Comparison of ENCODE assay signal across 1 cellular context in genomic region chr11:12075822-12076821, GRCh38.
TF ChIP-seq lines count a peak whose summit lies in the region.

No MANE protein-coding gene starts in this region.

TF ChIP-seq in SK-N-SH, 30 proteins besides CTCF, POLR2A, EP300 and RAD21 (continued from another document):
- TF ChIP-seq IRF3 (IDR thresholded peaks at IDR 0.05; ENCODE audit: low read depth, low read length) (no peak), GABPA (IDR thresholded peaks at IDR 0.05; ENCODE audit: low read depth) (no peak), RCOR1 (IDR thresholded peaks at IDR 0.05; ENCODE audit: low read length) (no peak), CHD2 (IDR thresholded peaks at IDR 0.05; ENCODE audit: low read length, partially characterized antibody) (no peak), SIN3A (IDR thresholded peaks at IDR 0.05; ENCODE audit: borderline replicate concordance, low read depth, low read length) (peak; percentile 43; the same call in 1 of the 2 replicates), POLR2AphosphoS5 (IDR thresholded peaks at IDR 0.05; ENCODE audit: low read depth, low read length) (peak; percentile 68; the same call in 1 of the 2 replicates), JUND (IDR thresholded peaks at IDR 0.05) (peak; percentile 77), ELF1 (IDR thresholded peaks at IDR 0.05) (no peak), FOXJ3 (CRISPR knock-in tag; IDR thresholded peaks at IDR 0.05) (no peak), TEAD4 (IDR thresholded peaks at IDR 0.05; ENCODE audit: borderline replicate concordance, insufficient read depth) (peak; percentile 83), RXRA (IDR thresholded peaks at IDR 0.05; ENCODE audit: borderline replicate concordance, low read depth) (peak; percentile 22; the same call in 1 of the 2 replicates), SMC3 (IDR thresholded peaks at IDR 0.05; ENCODE audit: low read depth, low read length) (no peak)
- TF ChIP-seq, protein P1, sequence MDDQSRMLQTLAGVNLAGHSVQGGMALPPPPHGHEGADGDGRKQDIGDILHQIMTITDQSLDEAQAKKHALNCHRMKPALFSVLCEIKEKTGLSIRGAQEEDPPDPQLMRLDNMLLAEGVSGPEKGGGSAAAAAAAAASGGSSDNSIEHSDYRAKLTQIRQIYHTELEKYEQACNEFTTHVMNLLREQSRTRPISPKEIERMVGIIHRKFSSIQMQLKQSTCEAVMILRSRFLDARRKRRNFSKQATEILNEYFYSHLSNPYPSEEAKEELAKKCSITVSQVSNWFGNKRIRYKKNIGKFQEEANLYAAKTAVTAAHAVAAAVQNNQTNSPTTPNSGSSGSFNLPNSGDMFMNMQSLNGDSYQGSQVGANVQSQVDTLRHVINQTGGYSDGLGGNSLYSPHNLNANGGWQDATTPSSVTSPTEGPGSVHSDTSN (IDR thresholded peaks at IDR 0.05): peak; percentile 92
- TF ChIP-seq, protein P2, sequence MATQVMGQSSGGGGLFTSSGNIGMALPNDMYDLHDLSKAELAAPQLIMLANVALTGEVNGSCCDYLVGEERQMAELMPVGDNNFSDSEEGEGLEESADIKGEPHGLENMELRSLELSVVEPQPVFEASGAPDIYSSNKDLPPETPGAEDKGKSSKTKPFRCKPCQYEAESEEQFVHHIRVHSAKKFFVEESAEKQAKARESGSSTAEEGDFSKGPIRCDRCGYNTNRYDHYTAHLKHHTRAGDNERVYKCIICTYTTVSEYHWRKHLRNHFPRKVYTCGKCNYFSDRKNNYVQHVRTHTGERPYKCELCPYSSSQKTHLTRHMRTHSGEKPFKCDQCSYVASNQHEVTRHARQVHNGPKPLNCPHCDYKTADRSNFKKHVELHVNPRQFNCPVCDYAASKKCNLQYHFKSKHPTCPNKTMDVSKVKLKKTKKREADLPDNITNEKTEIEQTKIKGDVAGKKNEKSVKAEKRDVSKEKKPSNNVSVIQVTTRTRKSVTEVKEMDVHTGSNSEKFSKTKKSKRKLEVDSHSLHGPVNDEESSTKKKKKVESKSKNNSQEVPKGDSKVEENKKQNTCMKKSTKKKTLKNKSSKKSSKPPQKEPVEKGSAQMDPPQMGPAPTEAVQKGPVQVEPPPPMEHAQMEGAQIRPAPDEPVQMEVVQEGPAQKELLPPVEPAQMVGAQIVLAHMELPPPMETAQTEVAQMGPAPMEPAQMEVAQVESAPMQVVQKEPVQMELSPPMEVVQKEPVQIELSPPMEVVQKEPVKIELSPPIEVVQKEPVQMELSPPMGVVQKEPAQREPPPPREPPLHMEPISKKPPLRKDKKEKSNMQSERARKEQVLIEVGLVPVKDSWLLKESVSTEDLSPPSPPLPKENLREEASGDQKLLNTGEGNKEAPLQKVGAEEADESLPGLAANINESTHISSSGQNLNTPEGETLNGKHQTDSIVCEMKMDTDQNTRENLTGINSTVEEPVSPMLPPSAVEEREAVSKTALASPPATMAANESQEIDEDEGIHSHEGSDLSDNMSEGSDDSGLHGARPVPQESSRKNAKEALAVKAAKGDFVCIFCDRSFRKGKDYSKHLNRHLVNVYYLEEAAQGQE (IDR thresholded peaks at IDR 0.05; ENCODE audit: low read depth, low read length): no peak
- TF ChIP-seq, protein P3, sequence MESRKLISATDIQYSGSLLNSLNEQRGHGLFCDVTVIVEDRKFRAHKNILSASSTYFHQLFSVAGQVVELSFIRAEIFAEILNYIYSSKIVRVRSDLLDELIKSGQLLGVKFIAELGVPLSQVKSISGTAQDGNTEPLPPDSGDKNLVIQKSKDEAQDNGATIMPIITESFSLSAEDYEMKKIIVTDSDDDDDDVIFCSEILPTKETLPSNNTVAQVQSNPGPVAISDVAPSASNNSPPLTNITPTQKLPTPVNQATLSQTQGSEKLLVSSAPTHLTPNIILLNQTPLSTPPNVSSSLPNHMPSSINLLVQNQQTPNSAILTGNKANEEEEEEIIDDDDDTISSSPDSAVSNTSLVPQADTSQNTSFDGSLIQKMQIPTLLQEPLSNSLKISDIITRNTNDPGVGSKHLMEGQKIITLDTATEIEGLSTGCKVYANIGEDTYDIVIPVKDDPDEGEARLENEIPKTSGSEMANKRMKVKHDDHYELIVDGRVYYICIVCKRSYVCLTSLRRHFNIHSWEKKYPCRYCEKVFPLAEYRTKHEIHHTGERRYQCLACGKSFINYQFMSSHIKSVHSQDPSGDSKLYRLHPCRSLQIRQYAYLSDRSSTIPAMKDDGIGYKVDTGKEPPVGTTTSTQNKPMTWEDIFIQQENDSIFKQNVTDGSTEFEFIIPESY (IDR thresholded peaks at IDR 0.05; ENCODE audit: borderline replicate concordance, low read depth): no peak
